In the genomic region with DNA sequence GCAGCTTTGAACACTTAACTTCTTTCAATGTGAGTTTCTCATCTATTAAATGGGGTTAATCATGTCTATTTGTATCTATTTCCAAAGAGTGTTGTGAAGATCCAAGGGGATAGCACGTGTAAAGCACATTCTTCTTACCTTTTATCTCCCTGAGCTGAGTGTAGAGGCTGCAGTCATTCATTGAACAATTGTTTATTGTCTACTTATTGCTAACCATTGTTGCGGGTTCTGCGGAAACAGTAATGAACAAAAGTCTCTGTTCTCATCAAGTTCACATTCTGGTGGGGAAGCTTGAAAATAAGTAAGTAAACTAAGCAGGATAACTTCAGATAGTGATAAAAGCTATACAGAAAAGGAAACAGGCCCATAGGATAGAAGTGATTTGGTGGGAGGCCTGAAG, we compare ENCODE assay signal across 23 cellular contexts. TPM values are rescaled to one million over a fixed set of nuclear protein-coding genes. Genes with fewer than 3 reads are reported as not detected.
DNase-seq lines count a peak whose midpoint lies in the region; ATAC-seq and TF ChIP-seq lines count a peak whose summit lies in the region.
"Had no signal": no experiment of that assay in that cellular context is flagged by ENCODE, and none has a peak within 500 bp of the region (broad histone marks: within the 10 kb centered on the region; RNA-seq: fewer than 3 reads in every experiment).

No MANE protein-coding gene starts in this region.

- H3K4me1 Mint-ChIP-seq in CD4-positive, alpha-beta memory T cell = peaks cover 11 to 34% (median 23%) of the 10 kb centered on the region in 4 donors
- peaks cover 4 to 7% of the 10 kb centered on the region in 2 donors for H3K4me1 Mint-ChIP-seq in effector memory CD8-positive, alpha-beta T cell (ENCODE audit: low read depth in 2 of 2)

- intact Hi-C loops in CD4-positive, alpha-beta memory T cell (cut with micrococcal nuclease) = loop anchor here (10.0 kb wide), 1 partner anchor 1487 kb away; the partner anchor contains the start of genes CLDN25 and ZW10

- no peak overlapping the region for H3K4me3 ChIP-seq in CD4-positive, alpha-beta memory T cell (ENCODE audit: low read length in 2 of 2)
- no peak overlapping the region for H3K4me3 ChIP-seq in suprapubic skin
- H3K4me3 ChIP-seq: BLaER1 had no signal

- TF ChIP-seq CTCF in suprapubic skin (IDR thresholded peaks at IDR 0.05) = no peak

- peak overlapping the region in 7 of 8 donors; percentile 8 to 64 (median 36) for H3K4me3 Mint-ChIP-seq in CD4-positive, alpha-beta memory T cell
- no peak overlapping the region for H3K4me3 Mint-ChIP-seq in effector memory CD8-positive, alpha-beta T cell
- H3K4me3 Mint-ChIP-seq: HFFc6 had no signal

- CTCF ChIA-PET in CD4-positive, alpha-beta memory T cell (lab: Charles Lee; ENCODE audit: partially characterized antibody) = interaction anchor here (0.8 to 4.6 kb wide), 11 partner anchors 8 to 1001 kb away, joined by 3 to 78 read pairs (median 16); no protein-coding TSS in a partner anchor

- H3K27ac ChIP-seq in CD4-positive, alpha-beta memory T cell (ENCODE audit: low read depth, low read length) = no peak overlapping the region
- H3K27ac ChIP-seq in cingulate gyrus (ENCODE audit: low read depth, low read length) (peak overlapping the region; percentile 60), suprapubic skin (no peak overlapping the region)
- H3K27ac ChIP-seq: BLaER1, KMS-11 had no signal

- H3K27me3 ChIP-seq in CD4-positive, alpha-beta memory T cell (ENCODE audit: insufficient read depth, low read length) = no peaks in the 10 kb centered on the region
- H3K27me3 ChIP-seq in suprapubic skin = no peaks in the 10 kb centered on the region
- H3K27me3 ChIP-seq: BLaER1 had no signal

- no peak for ATAC-seq in HG02840 (IDR thresholded peaks at IDR 0.05; ENCODE audit: low FRiP score, unreplicated experiment)
- no peak for ATAC-seq in effector memory CD8-positive, alpha-beta T cell (replicated peaks)
- ATAC-seq: PC-3 had no signal

- H3K27ac Mint-ChIP-seq in CD4-positive, alpha-beta memory T cell = no peak overlapping the region
- peak overlapping the region in 1 of 2 donors; percentile 4 for H3K27ac Mint-ChIP-seq in effector memory CD8-positive, alpha-beta T cell
- H3K27ac Mint-ChIP-seq: HFFc6 had no signal

- H3K9me3 ChIP-seq in CD4-positive, alpha-beta memory T cell (ENCODE audit: control insufficient read depth in 1 of 2, low read length in 2 of 2) = no peaks in the 10 kb centered on the region
- no peaks in the 10 kb centered on the region for H3K9me3 ChIP-seq in suprapubic skin
- H3K9me3 ChIP-seq: BLaER1 had no signal

- WGBS in suprapubic skin = 93% methylated on average over 3 of the region's 3 CpGs

- H3K27me3 Mint-ChIP-seq in CD4-positive, alpha-beta memory T cell = no peaks in the 10 kb centered on the region
- H3K27me3 Mint-ChIP-seq in effector memory CD8-positive, alpha-beta T cell = peaks cover 6 to 8% of the 10 kb centered on the region in 2 donors
- H3K27me3 Mint-ChIP-seq: CD8-positive, alpha-beta memory T cell had no signal

- peaks cover 15% of the 10 kb centered on the region for H3K4me1 ChIP-seq in CD4-positive, alpha-beta memory T cell (ENCODE audit: insufficient read depth, low read length)
- peaks cover 27% of the 10 kb centered on the region for H3K4me1 ChIP-seq in suprapubic skin

- DNase-seq in CD4-positive, alpha-beta memory T cell = no peak
- peak; percentile 33 for DNase-seq in midbrain (lab: John Stamatoyannopoulos, UW)
- peak; percentile 90 for DNase-seq in pons (ENCODE audit: low spot score)
- no peak for DNase-seq in suprapubic skin (ENCODE audit: low spot score in 2 of 2)
- DNase-seq in effector memory CD8-positive, alpha-beta T cell = no peak
- no peak for DNase-seq in mesenteric fat pad (ENCODE audit: low spot score)
- DNase-seq: CD8-positive, alpha-beta memory T cell; DMS79 treated with DMSO at 0.1 percent for 48 hours; H7; HFFc6; NCI-H1417 treated with DMSO at 0.1 percent for 48 hours; NCI-H1930; NCI-H226; NCI-H524; PC-3; RPMI8226; SIG-M5 had no signal

- H3K9me3 Mint-ChIP-seq in CD4-positive, alpha-beta memory T cell = peaks cover 0 to 4% (median 0%) of the 10 kb centered on the region in 8 donors
- H3K9me3 Mint-ChIP-seq in effector memory CD8-positive, alpha-beta T cell = no peaks in the 10 kb centered on the region
- H3K9me3 Mint-ChIP-seq: CD8-positive, alpha-beta memory T cell; HFFc6 had no signal

- H3K36me3 ChIP-seq in CD4-positive, alpha-beta memory T cell (ENCODE audit: insufficient read depth, low read length) = no peaks in the 10 kb centered on the region
- H3K36me3 ChIP-seq in suprapubic skin = no peaks in the 10 kb centered on the region
- H3K36me3 ChIP-seq: BLaER1 had no signal

- no peak for TF ChIP-seq EP300 in suprapubic skin (IDR thresholded peaks at IDR 0.05)

- POLR2A ChIA-PET in CD4-positive, alpha-beta memory T cell (lab: Charles Lee; ENCODE audit: partially characterized antibody) = interaction anchor here (1.0 to 1.4 kb wide), 4 partner anchors 9 to 268 kb away, joined by 3 to 8 read pairs (median 3); no protein-coding TSS in a partner anchor

- no peak for TF ChIP-seq POLR2A in suprapubic skin (IDR thresholded peaks at IDR 0.05)

- H3K36me3 Mint-ChIP-seq in CD4-positive, alpha-beta memory T cell = peaks cover 7 to 13% of the 10 kb centered on the region in 2 donors
- no peaks in the 10 kb centered on the region for H3K36me3 Mint-ChIP-seq in effector memory CD8-positive, alpha-beta T cell (ENCODE audit: insufficient read depth)

RNA-seq across cellular contexts. Expression of gene PLET1, which starts 27.4 kb away (rescaled TPM):
- total RNA-seq in CD4-positive, alpha-beta memory T cell = not detected
- not detected for polyA plus RNA-seq in CD4-positive, alpha-beta memory T cell
- total RNA-seq in suprapubic skin = not detected
- not detected for total RNA-seq in mesenteric fat pad
- total RNA-seq: CD8-positive, alpha-beta memory T cell; H7; HFFc6; HT1080; M059J had no signal
- polyA plus RNA-seq: CD8-positive, alpha-beta memory T cell had no signal

Comparison
In these comparisons a context has a peak if more than half of its experiments do, and no peak if none do; other contexts are left out.
1. DNase-seq: peak in midbrain (single experiment) and pons (single experiment); none in CD4-positive, alpha-beta memory T cell (0 of 5), suprapubic skin (0 of 2), effector memory CD8-positive, alpha-beta T cell (0 of 3) and mesenteric fat pad (single experiment).
2. H3K4me3 Mint-ChIP-seq: peak in CD4-positive, alpha-beta memory T cell (7 of 8); none in effector memory CD8-positive, alpha-beta T cell (0 of 2).